ENCODE assay signal across 29 cellular contexts in genomic region chr20:46268131-46268611, GRCh38. TPM values are rescaled to one million over a fixed set of nuclear protein-coding genes. Genes with fewer than 3 reads are reported as not detected.
DNase-seq lines count a peak whose midpoint lies in the region; ATAC-seq and TF ChIP-seq lines count a peak whose summit lies in the region.
"Had no signal": no experiment of that assay in that cellular context is flagged by ENCODE, and none has a peak within 500 bp of the region (broad histone marks: within the 10 kb centered on the region; RNA-seq: fewer than 3 reads in every experiment).

No MANE protein-coding gene starts in this region.

- no peaks in the 10 kb centered on the region for H3F3A ChIP-seq in neural cell (ENCODE audit: insufficient read depth, low read length, poor library complexity, severe bottlenecking)

- no peaks in the 10 kb centered on the region for H3K79me2 ChIP-seq in neural cell (replicated peaks; ENCODE audit: insufficient read depth, low read length)

- H3K36me3 Mint-ChIP-seq in WTC11: no peaks in the 10 kb centered on the region
- H3K36me3 Mint-ChIP-seq: activated naive CD8-positive, alpha-beta T cell treated with anti-CD3 and anti-CD28 coated beads, Interleukin-2, amount 10 ng/mL, durations not matched to agents 7 days and 5 days; mesothelial cell of epicardium had no signal

- no peak overlapping the region for H3K4me2 ChIP-seq in neural cell (ENCODE audit: low read length)
- H3K4me2 ChIP-seq: BLaER1 treated with 17β-estradiol and CSF1 and Interleukin-3, amounts not matched to agents 10 nM and 100 nM had no signal

- POLR2A ChIA-PET in WTC11 (lab: Charles Lee): interaction anchor here (0.6 kb wide), 1 partner anchor 333 kb away, joined by 3 read pairs; no protein-coding TSS in a partner anchor

- 0 out of 2 replicates have a peak, but pooled peaks cover 3% of the 10 kb centered on the region for H3K4me1 Mint-ChIP-seq in WTC11
- H3K4me1 Mint-ChIP-seq: activated naive CD8-positive, alpha-beta T cell treated with anti-CD3 and anti-CD28 coated beads, Interleukin-2, amount 10 ng/mL, durations not matched to agents 7 days and 5 days; mesothelial cell of epicardium; naive thymus-derived CD4-positive, alpha-beta T cell had no signal

- DNase-seq in G401 (ENCODE audit: low spot score): peak; percentile 37
- DNase-seq in NCI-H1417 treated with DMSO at 0.1 percent for 48 hours (lab: John Stamatoyannopoulos, UW): peak; percentile 94
- no peak for DNase-seq in WTC11 (ENCODE audit: low spot score)
- no peak for DNase-seq in stimulated activated CD4-positive, alpha-beta T cell treated with anti-CD3 and anti-CD28 coated beads, Interleukin-4, amount 100 ng/mL, for 1 hour
- no peak for DNase-seq in left lobe of liver (ENCODE audit: low spot score)
- no peak for DNase-seq in stimulated activated naive CD8-positive, alpha-beta T cell treated with anti-CD3 and anti-CD28 coated beads, Interleukin-15, Interleukin-2, amounts not matched to agents 100 U/mL and 50 U/mL, for 24 hours
- no peak for DNase-seq in T-helper 2 cell
- DNase-seq: activated CD4-positive, CD25-positive, alpha-beta regulatory T cell treated with anti-CD3 and anti-CD28 coated beads, Interleukin-2, amount 50 U/mL, for 72 hours; activated CD8-positive, alpha-beta T cell treated with anti-CD3 and anti-CD28 coated beads for 36 hours; activated effector memory CD4-positive, alpha-beta T cell treated with Interleukin-2 at 50 U/mL for 16 hours; activated naive CD8-positive, alpha-beta T cell treated with anti-CD3 and anti-CD28 coated beads, Interleukin-2, amount 10 ng/mL, durations not matched to agents 7 days and 5 days; Caco-2; erythroblast; heart left ventricle; KBM-7; left cardiac atrium; MG63; naive thymus-derived CD4-positive, alpha-beta T cell; pancreas; right cardiac atrium; SHP77; stimulated activated naive CD4-positive, alpha-beta T cell treated with Interleukin-2 at 50 U/mL for 16 hours had no signal

- H3K9me3 ChIP-seq in neural cell (ENCODE audit: low read length): no peaks in the 10 kb centered on the region
- H3K9me3 ChIP-seq: Caco-2, MG63, pancreas, thoracic aorta, vagina had no signal

- H3K27me3 ChIP-seq in neural cell (ENCODE audit: insufficient read depth, low read depth, low read length): no peaks in the 10 kb centered on the region
- H3K27me3 ChIP-seq: BLaER1 treated with 17β-estradiol and CSF1 and Interleukin-3, amounts not matched to agents 10 nM and 100 nM; pancreas; vagina had no signal

- no peak for TF ChIP-seq EP300 in neural cell (conservative IDR thresholded peaks at IDR 0.05; ENCODE audit: poor library complexity, severe bottlenecking)

- no peak for TF ChIP-seq RAD21 in neural cell (conservative IDR thresholded peaks at IDR 0.05)

- CTCF ChIA-PET in WTC11 (lab: Charles Lee): interaction anchor here (0.6 to 2.0 kb wide), 8 partner anchors 15 to 246 kb away, joined by 3 to 11 read pairs (median 6); no protein-coding TSS in a partner anchor

- H3K4me3 ChIP-seq in neural cell (ENCODE audit: low read length): peak overlapping the region; percentile 40
- H3K4me3 ChIP-seq: BLaER1 treated with 17β-estradiol and CSF1 and Interleukin-3, amounts not matched to agents 10 nM and 100 nM; heart left ventricle; MG63; pancreas; thoracic aorta; vagina had no signal

- H3K27me3 Mint-ChIP-seq in WTC11 (ENCODE audit: low read depth): no peaks in the 10 kb centered on the region; the same call in 1 of the 2 replicates

- no peaks in the 10 kb centered on the region for H3K36me3 ChIP-seq in neural cell (ENCODE audit: insufficient read depth, low read length)
- H3K36me3 ChIP-seq: BLaER1 treated with 17β-estradiol and CSF1 and Interleukin-3, amounts not matched to agents 10 nM and 100 nM; heart left ventricle; MG63; pancreas; thoracic aorta; vagina had no signal

- no peak for TF ChIP-seq CTCF in WTC11 (IDR thresholded peaks at IDR 0.05)
- TF ChIP-seq CTCF in neural cell (IDR thresholded peaks at IDR 0.05; ENCODE audit: poor library complexity, severe bottlenecking): peak; percentile 34

- ATAC-seq in WTC11 (no peak), left lobe of liver (no peak)
- no peak for ATAC-seq in stimulated activated naive CD8-positive, alpha-beta T cell treated with anti-CD3 and anti-CD28 coated beads, Interleukin-15, Interleukin-2, amounts not matched to agents 100 U/mL and 50 U/mL, for 24 hours
- ATAC-seq: activated CD8-positive, alpha-beta T cell treated with anti-CD3 and anti-CD28 coated beads for 36 hours; heart left ventricle; left cardiac atrium; naive thymus-derived CD4-positive, alpha-beta T cell; pancreas; right cardiac atrium had no signal

- peaks cover 13% of the 10 kb centered on the region for H3K9me3 Mint-ChIP-seq in WTC11
- H3K9me3 Mint-ChIP-seq: activated CD8-positive, alpha-beta T cell treated with anti-CD3 and anti-CD28 coated beads for 36 hours had no signal

- H3K27ac ChIP-seq in neural cell (ENCODE audit: low read length): peak overlapping the region; percentile 61
- H3K27ac ChIP-seq: BLaER1 treated with 17β-estradiol and CSF1 and Interleukin-3, amounts not matched to agents 10 nM and 100 nM; heart left ventricle; pancreas; thoracic aorta; vagina had no signal

- no peaks in the 10 kb centered on the region for H4K20me1 ChIP-seq in neural cell (ENCODE audit: insufficient read depth)

- no peak overlapping the region for H2AFZ ChIP-seq in neural cell (ENCODE audit: low read depth, low read length)

- in situ Hi-C loops in G401 (cut with HindIII; ENCODE audit: low sequenced_read_pairs): no loop called here

- no peak overlapping the region for H3K4me3 Mint-ChIP-seq in WTC11
- H3K4me3 Mint-ChIP-seq: activated CD8-positive, alpha-beta T cell treated with anti-CD3 and anti-CD28 coated beads for 36 hours; activated naive CD8-positive, alpha-beta T cell treated with anti-CD3 and anti-CD28 coated beads, Interleukin-2, amount 10 ng/mL, durations not matched to agents 7 days and 5 days; mesothelial cell of epicardium; naive thymus-derived CD4-positive, alpha-beta T cell had no signal

- H3K9ac ChIP-seq in neural cell (ENCODE audit: low read length): peak overlapping the region; percentile 38
- H3K9ac ChIP-seq: BLaER1 treated with 17β-estradiol and CSF1 and Interleukin-3, amounts not matched to agents 10 nM and 100 nM had no signal

- no peaks in the 10 kb centered on the region for H3K9me2 ChIP-seq in neural cell (ENCODE audit: insufficient read depth, low read length)

- H3K27ac Mint-ChIP-seq in WTC11: no peak overlapping the region
- H3K27ac Mint-ChIP-seq: activated CD8-positive, alpha-beta T cell treated with anti-CD3 and anti-CD28 coated beads for 36 hours; activated naive CD8-positive, alpha-beta T cell treated with anti-CD3 and anti-CD28 coated beads, Interleukin-2, amount 10 ng/mL, durations not matched to agents 7 days and 5 days; mesothelial cell of epicardium; naive thymus-derived CD4-positive, alpha-beta T cell had no signal

TF ChIP-seq in neural cell, 6 proteins besides CTCF, POLR2A, EP300 and RAD21:
- TF ChIP-seq TAF1 (IDR thresholded peaks at IDR 0.05; ENCODE audit: low read depth) (no peak), EZH2 (IDR thresholded peaks at IDR 0.05; ENCODE audit: borderline replicate concordance, insufficient read depth, low read length, poor library complexity, severe bottlenecking) (no peak), POLR2AphosphoS5 (IDR thresholded peaks at IDR 0.05) (no peak), REST (IDR thresholded peaks at IDR 0.05; ENCODE audit: borderline replicate concordance) (no peak), SMC3 (conservative IDR thresholded peaks at IDR 0.05; ENCODE audit: poor library complexity) (no peak), MXI1 (conservative IDR thresholded peaks at IDR 0.05; ENCODE audit: poor library complexity, severe bottlenecking) (no peak)

RNA-seq across cellular contexts. Expression of gene CDH22, which starts 40.1 kb away (rescaled TPM):
- not detected in 2 replicates for total RNA-seq in G401 (2014; rRNA removed; shearing (Covaris generic))
- total RNA-seq in WTC11 (2021): 0.13 to 0.16 TPM (median 0.16 TPM) in 3 replicates
- 2.1 and 2.5 TPM in 2 replicates for polyA plus RNA-seq in neural cell
- 4.3 and 4.9 TPM in 2 replicates for polyA minus RNA-seq in neural cell
- 0.08 TPM for total RNA-seq in left lobe of liver
- total RNA-seq: activated CD8-positive, alpha-beta T cell treated with anti-CD3 and anti-CD28 coated beads for 36 hours; activated naive CD8-positive, alpha-beta T cell treated with anti-CD3 and anti-CD28 coated beads, Interleukin-2, amount 10 ng/mL, durations not matched to agents 7 days and 5 days; fibroblast of villous mesenchyme; HT-29; naive thymus-derived CD4-positive, alpha-beta T cell; thoracic aorta had no signal
- polyA plus RNA-seq: naive thymus-derived CD4-positive, alpha-beta T cell had no signal

Comparison
In these comparisons a context has a peak if more than half of its experiments do, and no peak if none do; other contexts are left out.
1. DNase-seq: peak in G401 (single experiment) and NCI-H1417 treated with DMSO at 0.1 percent for 48 hours (single experiment); none in WTC11 (single experiment), stimulated activated CD4-positive, alpha-beta T cell treated with anti-CD3 and anti-CD28 coated beads, Interleukin-4, amount 100 ng/mL, for 1 hour (single experiment), left lobe of liver (single experiment), stimulated activated naive CD8-positive, alpha-beta T cell treated with anti-CD3 and anti-CD28 coated beads, Interleukin-15, Interleukin-2, amounts not matched to agents 100 U/mL and 50 U/mL, for 24 hours (single experiment) and T-helper 2 cell (0 of 5).